21 cellular contexts compared by ENCODE assay signal in genomic region chr5:102922111-102922510, GRCh38.
"Had no signal": no experiment of that assay in that cellular context is flagged by ENCODE, and none has a peak within 500 bp of the region (broad histone marks: within the 10 kb centered on the region; RNA-seq: fewer than 3 reads in every experiment).

No MANE protein-coding gene starts in this region.

- ATAC-seq: esophagus mucosa; natural killer cell treated with Interleukin-12 subunit alpha and Interleukin-12 subunit beta and Interleukin-15 and Interleukin-18, amount 100 ng/mL, for 72 hours; sciatic nerve; stimulated activated memory B cell treated with anti-CD40 and anti-IgM and Interleukin-4, amounts not matched to agents 10 μg/mL and 1 μg/mL and 100 μg/mL, for 72 hours had no signal

- H3K36me3 Mint-ChIP-seq: stimulated activated memory B cell treated with anti-CD40 and anti-IgM and Interleukin-4, amounts not matched to agents 10 μg/mL and 1 μg/mL and 100 μg/mL, for 72 hours had no signal

- H3K9me3 ChIP-seq: left ventricle myocardium inferior, neutrophil, spleen, thoracic aorta, transverse colon had no signal

- FAIRE-seq: frontal cortex, keratinocyte had no signal

- H3K4me3 ChIP-seq: left ventricle myocardium inferior, lung, spleen, thoracic aorta, transverse colon had no signal

- H3K4me3 Mint-ChIP-seq: immature natural killer cell; natural killer cell treated with Interleukin-12 subunit alpha and Interleukin-12 subunit beta and Interleukin-15 and Interleukin-18, amount 100 ng/mL, for 72 hours; stimulated activated memory B cell treated with anti-CD40 and anti-IgM and Interleukin-4, amounts not matched to agents 10 μg/mL and 1 μg/mL and 100 μg/mL, for 72 hours; stimulated activated naive CD8-positive, alpha-beta T cell treated with anti-CD3 and anti-CD28 coated beads, Interleukin-15, Interleukin-2, amounts not matched to agents 100 ng/mL and 50 ng/mL, for 24 hours had no signal

- H3K27ac ChIP-seq: left ventricle myocardium inferior, neutrophil, thoracic aorta had no signal

- DNase-seq: effector memory CD4-positive, alpha-beta T cell; immature natural killer cell; left ventricle myocardium inferior; mesenchymal stem cell; midbrain; posterior cingulate gyrus; spleen; stimulated activated CD4-positive, alpha-beta T cell treated with anti-CD3 and anti-CD28 coated beads, Interleukin-15, amount 100 ng/mL, for 24 hours; stimulated activated CD4-positive, alpha-beta T cell treated with anti-CD3 and anti-CD28 coated beads, Interleukin-1b, Interleukin-23, amount 100 ng/mL, for 48 hours; stimulated activated CD4-positive, alpha-beta T cell treated with anti-CD3 and anti-CD28 coated beads, Interleukin-4, amount 100 ng/mL, for 24 hours had no signal

- H3K27me3 ChIP-seq: neutrophil, spleen, transverse colon had no signal

- H3K4me1 Mint-ChIP-seq: stimulated activated memory B cell treated with anti-CD40 and anti-IgM and Interleukin-4, amounts not matched to agents 10 μg/mL and 1 μg/mL and 100 μg/mL, for 72 hours had no signal

- H3K27ac Mint-ChIP-seq: stimulated activated memory B cell treated with anti-CD40 and anti-IgM and Interleukin-4, amounts not matched to agents 10 μg/mL and 1 μg/mL and 100 μg/mL, for 72 hours; stimulated activated naive CD8-positive, alpha-beta T cell treated with anti-CD3 and anti-CD28 coated beads, Interleukin-15, Interleukin-2, amounts not matched to agents 100 ng/mL and 50 ng/mL, for 24 hours had no signal

- H3K9me3 Mint-ChIP-seq: immature natural killer cell; natural killer cell treated with Interleukin-12 subunit alpha and Interleukin-12 subunit beta and Interleukin-15 and Interleukin-18, amount 100 ng/mL, for 72 hours; stimulated activated memory B cell treated with anti-CD40 and anti-IgM and Interleukin-4, amounts not matched to agents 10 μg/mL and 1 μg/mL and 100 μg/mL, for 72 hours; stimulated activated naive CD8-positive, alpha-beta T cell treated with anti-CD3 and anti-CD28 coated beads, Interleukin-15, Interleukin-2, amounts not matched to agents 100 ng/mL and 50 ng/mL, for 24 hours had no signal

- H3K27me3 Mint-ChIP-seq: natural killer cell treated with Interleukin-12 subunit alpha and Interleukin-12 subunit beta and Interleukin-15 and Interleukin-18, amount 100 ng/mL, for 72 hours; stimulated activated memory B cell treated with anti-CD40 and anti-IgM and Interleukin-4, amounts not matched to agents 10 μg/mL and 1 μg/mL and 100 μg/mL, for 72 hours; stimulated activated naive CD8-positive, alpha-beta T cell treated with anti-CD3 and anti-CD28 coated beads, Interleukin-15, Interleukin-2, amounts not matched to agents 100 ng/mL and 50 ng/mL, for 24 hours had no signal
